Comparison of ENCODE assay signal across 31 cellular contexts in the genomic region with DNA sequence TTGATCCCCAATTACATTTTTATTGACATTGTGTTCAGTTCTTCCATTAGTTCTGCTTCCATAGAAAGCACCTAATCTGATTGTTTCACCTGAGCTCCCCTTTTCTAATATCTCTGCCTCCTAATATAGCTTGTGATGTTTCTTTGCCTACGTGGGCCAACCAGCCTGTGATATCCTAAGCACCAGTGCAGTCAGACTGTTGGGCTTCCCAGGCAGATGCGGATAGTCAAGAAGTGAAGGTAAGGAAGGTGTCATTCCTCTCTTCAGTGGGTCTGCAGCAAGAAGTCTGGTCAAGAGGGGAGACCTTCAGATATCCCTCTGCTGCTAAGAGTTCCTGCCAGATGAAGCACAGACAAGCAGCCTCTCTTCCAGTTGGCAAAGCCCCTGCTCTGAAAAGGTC. TPM values are rescaled to one million over a fixed set of nuclear protein-coding genes. Genes with fewer than 3 reads are reported as not detected.
"Had no signal": no experiment of that assay in that cellular context is flagged by ENCODE, and none has a peak within 500 bp of the region (broad histone marks: within the 10 kb centered on the region; RNA-seq: fewer than 3 reads in every experiment).

No MANE protein-coding gene starts in this region.

- H3K4me3 Mint-ChIP-seq: activated B cell treated with CpG ODN at 0.5 μM for 24 hours; activated CD4-positive, alpha-beta memory T cell treated with anti-CD3 and anti-CD28 coated beads for 36 hours; activated naive CD4-positive, alpha-beta T cell treated with anti-CD3 and anti-CD28 coated beads, Interleukin-2, amount 10 ng/mL, durations not matched to agents 7 days and 5 days; activated naive CD8-positive, alpha-beta T cell; activated naive CD8-positive, alpha-beta T cell treated with anti-CD3 and anti-CD28 coated beads, Interleukin-2, amount 50 U/mL, for 24 hours; activated T-cell treated with anti-CD3 and anti-CD28 coated beads, Interleukin-2, amount 50 U/mL, for 4 hours; activated T-helper 1 cell treated with anti-CD3 and anti-CD28 coated beads, Interleukin-12 subunit alpha, Interleukin-12 subunit beta, Interleukin-2, Interleukin-4 antibody, amounts not matched to agents 30 ng/mL and 10 ng/mL and 1 ng/mL, durations not matched to agents 14 hours and 24 hours and 36 hours had no signal

- DNase-seq: activated B cell treated with CpG ODN at 0.5 μM for 24 hours; activated CD4-positive, alpha-beta memory T cell treated with anti-CD3 and anti-CD28 coated beads for 36 hours; activated CD4-positive, alpha-beta T cell treated with anti-CD3 and anti-CD28 coated beads for 4 hours; activated CD4-positive, alpha-beta T cell treated with anti-CD3 and anti-CD28 coated beads, Interleukin-2, amount 50 U/mL, for 1 hour; activated CD4-positive, CD25-positive, alpha-beta regulatory T cell treated with anti-CD3 and anti-CD28 coated beads, Interleukin-2, amount 50 U/mL, for 72 hours; activated CD8-positive, alpha-beta memory T cell treated with anti-CD3 and anti-CD28 coated beads, Interleukin-2, amount 50 U/mL, for 4 hours; activated naive CD4-positive, alpha-beta T cell treated with anti-CD3 and anti-CD28 coated beads, Interleukin-2, amount 10 ng/mL, durations not matched to agents 7 days and 5 days; activated naive CD8-positive, alpha-beta T cell treated with anti-CD3 and anti-CD28 coated beads, Interleukin-2, amount 50 U/mL, for 24 hours; activated T-cell treated with anti-CD3 and anti-CD28 coated beads for 4 hours; activated T-cell treated with anti-CD3 and anti-CD28 coated beads, Interleukin-2, amount 50 U/mL, for 4 hours; anterior cingulate cortex; brain microvascular endothelial cell; Kasumi-1; KG1; MG63; NCI-H1048; NCI-H1105 treated with DMSO at 0.1 percent for 48 hours; NCI-H1436; NCI-H1694; NCI-H1930; NCI-H2081 treated with DMSO at 0.1 percent for 48 hours; NCI-H345; NCI-H524 treated with DMSO at 0.1 percent for 48 hours; SW 1271; T-helper 1 cell; T-helper 2 cell; T-helper 9 cell had no signal

- H3K27ac ChIP-seq: brain microvascular endothelial cell, VCaP had no signal

- H3K27me3 ChIP-seq: brain microvascular endothelial cell, MG63 had no signal

- H3K4me1 Mint-ChIP-seq: activated B cell treated with CpG ODN at 0.5 μM for 24 hours; activated naive CD4-positive, alpha-beta T cell treated with anti-CD3 and anti-CD28 coated beads, Interleukin-2, amount 10 ng/mL, durations not matched to agents 7 days and 5 days; activated naive CD8-positive, alpha-beta T cell treated with anti-CD3 and anti-CD28 coated beads, Interleukin-2, amount 50 U/mL, for 24 hours had no signal

- H3K4me3 ChIP-seq: MG63 had no signal

- H3K27me3 Mint-ChIP-seq: activated B cell treated with CpG ODN at 0.5 μM for 24 hours; activated CD4-positive, alpha-beta memory T cell treated with anti-CD3 and anti-CD28 coated beads for 36 hours; activated naive CD4-positive, alpha-beta T cell treated with anti-CD3 and anti-CD28 coated beads, Interleukin-2, amount 10 ng/mL, durations not matched to agents 7 days and 5 days; activated naive CD8-positive, alpha-beta T cell; activated naive CD8-positive, alpha-beta T cell treated with anti-CD3 and anti-CD28 coated beads, Interleukin-2, amount 50 U/mL, for 24 hours had no signal

- H3K27ac Mint-ChIP-seq: activated B cell treated with CpG ODN at 0.5 μM for 24 hours; activated CD4-positive, alpha-beta memory T cell treated with anti-CD3 and anti-CD28 coated beads for 36 hours; activated naive CD4-positive, alpha-beta T cell treated with anti-CD3 and anti-CD28 coated beads, Interleukin-2, amount 10 ng/mL, durations not matched to agents 7 days and 5 days; activated naive CD8-positive, alpha-beta T cell; activated naive CD8-positive, alpha-beta T cell treated with anti-CD3 and anti-CD28 coated beads, Interleukin-2, amount 50 U/mL, for 24 hours; activated T-helper 1 cell treated with anti-CD3 and anti-CD28 coated beads, Interleukin-12 subunit alpha, Interleukin-12 subunit beta, Interleukin-2, Interleukin-4 antibody, amounts not matched to agents 30 ng/mL and 10 ng/mL and 1 ng/mL, durations not matched to agents 14 hours and 24 hours and 36 hours had no signal

- ATAC-seq: activated naive CD8-positive, alpha-beta T cell treated with anti-CD3 and anti-CD28 coated beads, Interleukin-2, amount 50 U/mL, for 24 hours; activated T-cell treated with anti-CD3 and anti-CD28 coated beads, Interleukin-2, amount 50 U/mL, for 4 hours; Panc1 had no signal

RNA-seq across cellular contexts. Expression of a gene that starts 16.2 kb away (rescaled TPM):
- total RNA-seq: activated B cell treated with CpG ODN at 0.5 μM for 24 hours had no signal
